In the genomic region with DNA sequence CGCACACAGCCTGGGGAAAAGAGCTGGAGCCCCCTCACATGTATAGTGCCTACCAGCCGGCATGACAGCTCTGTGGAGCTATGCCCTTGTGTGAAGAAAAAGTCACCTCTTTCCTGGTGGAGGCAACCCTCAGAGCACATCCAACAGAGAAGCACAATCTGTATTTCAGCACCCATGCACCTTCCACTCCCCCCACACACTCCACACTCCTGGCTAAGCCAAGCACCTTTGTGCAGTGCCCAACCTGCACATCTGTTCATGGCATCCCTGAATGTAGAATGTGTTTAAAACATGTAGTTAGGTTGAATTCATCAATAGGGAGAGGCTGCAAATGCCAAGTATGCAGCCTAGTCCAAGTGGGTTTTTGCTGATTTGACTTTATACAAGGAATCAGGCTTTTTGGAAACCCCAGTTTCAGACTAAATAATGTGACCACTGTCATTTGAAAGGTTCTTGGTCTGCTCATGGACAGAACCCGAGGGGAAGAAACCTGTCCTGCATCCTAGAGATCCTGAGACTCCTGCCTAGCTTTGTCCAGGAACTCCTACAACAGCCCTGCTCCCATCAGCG, we compare ENCODE assay signal across 19 cellular contexts.
"Had no signal": no experiment of that assay in that cellular context is flagged by ENCODE, and none has a peak within 500 bp of the region (broad histone marks: within the 10 kb centered on the region; RNA-seq: fewer than 3 reads in every experiment).

No MANE protein-coding gene starts in this region.

- H3K9me3 ChIP-seq: pancreas, psoas muscle, right atrium auricular region, spleen, thyroid gland, upper lobe of right lung had no signal

- DNase-seq: activated CD4-positive, alpha-beta T cell treated with anti-CD3 and anti-CD28 coated beads, Interleukin-2, amount 50 U/mL, for 4 hours; activated naive CD4-positive, alpha-beta T cell treated with Interleukin-2 at 50 U/mL for 16 hours; activated naive CD8-positive, alpha-beta T cell treated with anti-CD3 and anti-CD28 coated beads, Interleukin-2, amount 10 ng/mL, durations not matched to agents 7 days and 5 days; activated T-cell treated with anti-CD3 and anti-CD28 coated beads, Interleukin-2, amount 50 U/mL, for 1 hour; amygdala; dermis blood vessel endothelial cell; effector memory CD4-positive, alpha-beta T cell; hypothalamus; pancreas; psoas muscle; spleen; stimulated activated CD4-positive, alpha-beta T cell treated with anti-CD3 and anti-CD28 coated beads, Interleukin-4, amount 100 ng/mL, for 1 hour; stimulated activated naive CD8-positive, alpha-beta T cell treated with anti-CD3 and anti-CD28 coated beads, Interleukin-15, Interleukin-2, amounts not matched to agents 100 U/mL and 50 U/mL, for 24 hours; substantia nigra; T-helper 9 cell; thyroid gland; upper lobe of right lung had no signal

- H3K4me3 ChIP-seq: pancreas, psoas muscle, right atrium auricular region, spleen, thyroid gland, upper lobe of right lung had no signal

- H3K27ac ChIP-seq: pancreas, psoas muscle, right atrium auricular region, spleen, thyroid gland, upper lobe of right lung had no signal

- ATAC-seq: pancreas; psoas muscle; stimulated activated naive CD8-positive, alpha-beta T cell treated with anti-CD3 and anti-CD28 coated beads, Interleukin-15, Interleukin-2, amounts not matched to agents 100 U/mL and 50 U/mL, for 24 hours; upper lobe of right lung had no signal

- FAIRE-seq: frontal cortex, pancreas had no signal

- H3K27me3 ChIP-seq: pancreas, right atrium auricular region, spleen, thyroid gland, upper lobe of right lung had no signal

- H3K36me3 ChIP-seq: pancreas, right atrium auricular region, spleen, thyroid gland, upper lobe of right lung had no signal
